8 cellular contexts compared by ENCODE assay signal in the genomic region with DNA sequence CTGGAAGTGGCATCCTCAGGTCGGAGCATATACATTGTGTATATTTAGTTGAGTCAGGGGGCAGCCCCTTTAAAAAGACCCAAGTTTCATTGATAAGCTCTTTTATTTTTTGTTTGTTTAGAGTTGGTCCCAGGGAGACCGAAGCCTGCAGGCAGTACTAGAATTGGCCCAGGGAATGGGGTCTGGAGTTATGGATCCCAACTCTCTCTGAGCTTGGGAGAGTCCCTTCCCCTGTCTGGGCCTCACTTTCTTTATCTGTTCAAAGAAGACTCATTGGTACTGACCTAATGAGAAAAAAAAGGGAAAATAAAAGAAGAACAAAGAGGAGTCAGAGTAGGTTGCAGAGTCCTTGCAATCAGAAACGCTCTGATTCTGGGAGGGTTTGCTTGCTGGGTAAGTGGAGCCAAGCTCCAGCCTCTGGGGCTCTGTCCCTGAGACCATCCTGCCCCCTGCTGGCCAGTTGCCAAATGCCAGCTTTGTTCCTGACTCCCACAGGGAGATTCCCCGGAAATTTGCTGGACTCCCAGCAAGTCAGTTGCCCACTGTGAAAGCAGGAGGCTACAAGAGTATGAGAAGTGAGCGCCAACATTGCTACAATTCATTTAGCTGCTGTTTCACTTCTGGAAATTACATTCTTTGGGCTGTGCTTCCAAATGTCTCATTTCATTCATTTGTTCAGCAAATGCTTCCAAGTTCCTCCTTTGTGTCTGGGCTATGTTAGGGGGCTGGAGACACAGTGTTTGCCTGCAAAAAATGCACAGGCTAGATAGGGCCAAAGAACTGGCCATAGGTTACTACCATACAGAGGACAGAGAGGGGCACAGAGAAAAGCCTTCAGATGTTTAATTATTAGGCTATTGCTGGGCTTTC.
DNase-seq lines count a peak whose midpoint lies in the region; ATAC-seq and TF ChIP-seq lines count a peak whose summit lies in the region.

No MANE protein-coding gene starts in this region.

- in situ Hi-C loops in SK-MEL-5 (cut with HindIII; ENCODE audit: low pct_unique_long_range_greater_than_20kb, low sequenced_read_pairs): no loop called here

- H3K4me3 ChIP-seq in right atrium auricular region (no peak overlapping the region), heart left ventricle (no peak overlapping the region), skeletal muscle cell (ENCODE audit: low read depth, low read length) (no peak overlapping the region)

- DNase-seq in Right ventricle myocardium inferior (ENCODE audit: missing footprints) (no peak), right atrium auricular region (ENCODE audit: low spot score) (no peak), LHCN-M2 (ENCODE audit: low read depth) (peak; percentile 63), SK-MEL-5 (ENCODE audit: low read depth, low spot score) (peak; percentile 78), heart left ventricle (peak in 3 of 5 donors; percentile 19 to 75 (median 26)), skeletal muscle cell (ENCODE audit: low read depth) (peak; percentile 21)
- peak; percentile 81 for DNase-seq in activated naive CD4-positive, alpha-beta T cell treated with anti-CD3 and anti-CD28 coated beads, Interleukin-2, amount 10 ng/mL, durations not matched to agents 7 days and 5 days

- H3K27ac Mint-ChIP-seq in activated naive CD4-positive, alpha-beta T cell treated with anti-CD3 and anti-CD28 coated beads, Interleukin-2, amount 10 ng/mL, durations not matched to agents 7 days and 5 days: no peak overlapping the region

- ATAC-seq in Right ventricle myocardium inferior (peak; percentile 16), heart left ventricle (no peak), GM19328 (IDR thresholded peaks at IDR 0.05; ENCODE audit: unreplicated experiment) (no peak)

- H3K27me3 ChIP-seq in right atrium auricular region (no peaks in the 10 kb centered on the region), heart left ventricle (peaks cover 0 to 4% (median 0%) of the 10 kb centered on the region in 9 donors)

- H3K36me3 ChIP-seq in right atrium auricular region: no peaks in the 10 kb centered on the region
- H3K36me3 ChIP-seq in heart left ventricle: no peaks in the 10 kb centered on the region

- H3K27me3 Mint-ChIP-seq in activated naive CD4-positive, alpha-beta T cell treated with anti-CD3 and anti-CD28 coated beads, Interleukin-2, amount 10 ng/mL, durations not matched to agents 7 days and 5 days: peaks cover 10% of the 10 kb centered on the region

- no peak overlapping the region for H3K27ac ChIP-seq in right atrium auricular region
- no peak overlapping the region for H3K27ac ChIP-seq in heart left ventricle

- no peaks in the 10 kb centered on the region for H3K9me3 Mint-ChIP-seq in activated naive CD4-positive, alpha-beta T cell treated with anti-CD3 and anti-CD28 coated beads, Interleukin-2, amount 10 ng/mL, durations not matched to agents 7 days and 5 days

- H3K9me3 ChIP-seq in right atrium auricular region: no peaks in the 10 kb centered on the region
- H3K9me3 ChIP-seq in heart left ventricle: peaks cover 0 to 5% (median 0%) of the 10 kb centered on the region in 12 donors

- CTCF ChIA-PET in activated naive CD4-positive, alpha-beta T cell treated with anti-CD3 and anti-CD28 coated beads, Interleukin-2, amount 10 ng/mL, durations not matched to agents 7 days and 5 days (lab: Charles Lee): interaction anchor here (0.6 to 3.2 kb wide), 28 partner anchors 9 to 562 kb away, joined by 3 to 38 read pairs (median 4); a partner anchor contains a TSS

- no peaks in the 10 kb centered on the region for H3K4me1 Mint-ChIP-seq in activated naive CD4-positive, alpha-beta T cell treated with anti-CD3 and anti-CD28 coated beads, Interleukin-2, amount 10 ng/mL, durations not matched to agents 7 days and 5 days

- peak in 1 of 2 donors; percentile 56 for TF ChIP-seq CTCF in right atrium auricular region (IDR thresholded peaks at IDR 0.05)
- peak in 7 of 12 donors; percentile 30 to 62 (median 38) for TF ChIP-seq CTCF in heart left ventricle (IDR thresholded peaks at IDR 0.05)

- intact Hi-C loops in Right ventricle myocardium inferior (cut with DNase I) (no loop called here), heart left ventricle (cut with DNase I) (no loop called here)

- H3K4me1 ChIP-seq in right atrium auricular region (no peaks in the 10 kb centered on the region), heart left ventricle (no peaks in the 10 kb centered on the region)

- WGBS in heart left ventricle, 4 donors: 34 to 48% (median 42%) methylated on average over 5 of the region's 5 CpGs

- H3K36me3 Mint-ChIP-seq in activated naive CD4-positive, alpha-beta T cell treated with anti-CD3 and anti-CD28 coated beads, Interleukin-2, amount 10 ng/mL, durations not matched to agents 7 days and 5 days: no peaks in the 10 kb centered on the region

- H3K4me3 Mint-ChIP-seq in activated naive CD4-positive, alpha-beta T cell treated with anti-CD3 and anti-CD28 coated beads, Interleukin-2, amount 10 ng/mL, durations not matched to agents 7 days and 5 days: no peak overlapping the region

- TF ChIP-seq POLR2A in heart left ventricle (IDR thresholded peaks at IDR 0.05): no peak

Comparison
In these comparisons a context has a peak if more than half of its experiments do, and no peak if none do; other contexts are left out.
1. DNase-seq: peak in LHCN-M2 (single experiment), SK-MEL-5 (single experiment), activated naive CD4-positive, alpha-beta T cell treated with anti-CD3 and anti-CD28 coated beads, Interleukin-2, amount 10 ng/mL, durations not matched to agents 7 days and 5 days (single experiment), heart left ventricle (3 of 5) and skeletal muscle cell (single experiment); none in Right ventricle myocardium inferior (single experiment) and right atrium auricular region (single experiment).